21 cellular contexts compared by ENCODE assay signal in genomic region chr11:2250041-2250440, GRCh38. TPM values are rescaled to one million over a fixed set of nuclear protein-coding genes. Genes with fewer than 3 reads are reported as not detected.
DNase-seq lines count a peak whose midpoint lies in the region; ATAC-seq, FAIRE-seq and TF ChIP-seq lines count a peak whose summit lies in the region.
"Had no signal": no experiment of that assay in that cellular context is flagged by ENCODE, and none has a peak within 500 bp of the region (broad histone marks: within the 10 kb centered on the region; RNA-seq: fewer than 3 reads in every experiment).

No MANE protein-coding gene starts in this region.

- H3K27me3 Mint-ChIP-seq in activated naive CD8-positive, alpha-beta T cell treated with anti-CD3 and anti-CD28 coated beads, Interleukin-2, amount 10 ng/mL, durations not matched to agents 7 days and 5 days, result peaks cover 18% of the 10 kb centered on the region
- peaks cover 3% of the 10 kb centered on the region for H3K27me3 Mint-ChIP-seq in activated naive CD8-positive, alpha-beta T cell treated with anti-CD3 and anti-CD28 coated beads for 36 hours
- H3K27me3 Mint-ChIP-seq: CD4-positive, alpha-beta memory T cell had no signal

- TF ChIP-seq POLR2A in spleen (IDR thresholded peaks at IDR 0.05), result no peak
- TF ChIP-seq POLR2A in gastroesophageal sphincter (IDR thresholded peaks at IDR 0.05), result no peak

- intact Hi-C loops in kidney (cut with DNase I), result no loop called here
- intact Hi-C loops in spleen (cut with DNase I; ENCODE audit: low total_unique reads), result no loop called here

- no peak for TF ChIP-seq EP300 in gastroesophageal sphincter (IDR thresholded peaks at IDR 0.05)

- no peak for ATAC-seq in activated naive CD8-positive, alpha-beta T cell treated with anti-CD3 and anti-CD28 coated beads, Interleukin-2, amount 10 ng/mL, durations not matched to agents 7 days and 5 days (ENCODE audit: low read depth)
- ATAC-seq in GM21723 (IDR thresholded peaks at IDR 0.05; ENCODE audit: unreplicated experiment) (no peak), HG02610 (IDR thresholded peaks at IDR 0.05; ENCODE audit: unreplicated experiment) (no peak), gastroesophageal sphincter (no peak)

- no peaks in the 10 kb centered on the region for H3K27me3 ChIP-seq in spleen (replicated peaks in 1 of 7)
- H3K27me3 ChIP-seq in gastroesophageal sphincter, result peaks cover 27% of the 10 kb centered on the region

- H3K9ac ChIP-seq in kidney (ENCODE audit: low read length in 2 of 2), result no peak overlapping the region

- no peak for TF ChIP-seq CTCF in kidney (IDR thresholded peaks at IDR 0.05; ENCODE audit: borderline replicate concordance, extremely low read depth, insufficient read depth)
- no peak for TF ChIP-seq CTCF in spleen (IDR thresholded peaks at IDR 0.05 in 8 of 11, conservative IDR thresholded peaks at IDR 0.05 in 3 of 11)
- no peak for TF ChIP-seq CTCF in gastroesophageal sphincter (IDR thresholded peaks at IDR 0.05)

- peak; percentile 9 for DNase-seq in activated naive CD8-positive, alpha-beta T cell treated with anti-CD3 and anti-CD28 coated beads, Interleukin-2, amount 10 ng/mL, durations not matched to agents 7 days and 5 days
- no peak for DNase-seq in activated naive CD8-positive, alpha-beta T cell treated with anti-CD3 and anti-CD28 coated beads for 36 hours
- DNase-seq in kidney (peak; percentile 53), spleen (peak; percentile 38)
- DNase-seq: ACHN; CD4-positive, alpha-beta memory T cell; DMS153; DMS79 treated with DMSO at 0.1 percent for 48 hours; EL; HCEC 1CT; HFFc6 had no signal

- H3K4me1 Mint-ChIP-seq in activated naive CD8-positive, alpha-beta T cell treated with anti-CD3 and anti-CD28 coated beads, Interleukin-2, amount 10 ng/mL, durations not matched to agents 7 days and 5 days, result no peaks in the 10 kb centered on the region
- no peaks in the 10 kb centered on the region for H3K4me1 Mint-ChIP-seq in activated naive CD8-positive, alpha-beta T cell treated with anti-CD3 and anti-CD28 coated beads for 36 hours
- H3K4me1 Mint-ChIP-seq: CD4-positive, alpha-beta memory T cell had no signal

- H3K27ac ChIP-seq in kidney (ENCODE audit: low read depth in 2 of 2, low read length in 2 of 2) (no peak overlapping the region), spleen (no peak overlapping the region), gastroesophageal sphincter (no peak overlapping the region)
- H3K27ac ChIP-seq: C4-2B, HL-60 had no signal

- H3K4me3 ChIP-seq in kidney (ENCODE audit: low read length in 2 of 2) (no peak overlapping the region), spleen (no peak overlapping the region), gastroesophageal sphincter (no peak overlapping the region)

- 71 to 91% (median 81%) methylated on average over 8 to 9 of the region's 9 CpGs for WGBS in spleen, 5 donors
- WGBS in gastroesophageal sphincter (ENCODE audit: low coverage in 1 of 2), 2 donors, result 90% methylated on average over 2 of the region's 9 CpGs; no CpG with 5 or more reads in 1 of the 2 donors

- H3K9me3 Mint-ChIP-seq in activated naive CD8-positive, alpha-beta T cell treated with anti-CD3 and anti-CD28 coated beads, Interleukin-2, amount 10 ng/mL, durations not matched to agents 7 days and 5 days, result no peaks in the 10 kb centered on the region
- no peaks in the 10 kb centered on the region for H3K9me3 Mint-ChIP-seq in activated naive CD8-positive, alpha-beta T cell treated with anti-CD3 and anti-CD28 coated beads for 36 hours

- H3K9me3 ChIP-seq in kidney (ENCODE audit: control insufficient read depth in 1 of 2, low read length in 2 of 2) (no peaks in the 10 kb centered on the region), spleen (peaks cover 0 to 12% (median 2%) of the 10 kb centered on the region in 8 donors), gastroesophageal sphincter (no peaks in the 10 kb centered on the region)

- H3K36me3 Mint-ChIP-seq in activated naive CD8-positive, alpha-beta T cell treated with anti-CD3 and anti-CD28 coated beads, Interleukin-2, amount 10 ng/mL, durations not matched to agents 7 days and 5 days, result no peaks in the 10 kb centered on the region
- H3K36me3 Mint-ChIP-seq in activated naive CD8-positive, alpha-beta T cell treated with anti-CD3 and anti-CD28 coated beads for 36 hours, result no peaks in the 10 kb centered on the region
- H3K36me3 Mint-ChIP-seq: CD4-positive, alpha-beta memory T cell had no signal

- no peak for FAIRE-seq in kidney (lab: Jason Lieb, UNC)
- FAIRE-seq: D721Med, G401.6, GM12891 had no signal

- H3K4me1 ChIP-seq in kidney (ENCODE audit: control insufficient read depth in 1 of 2, insufficient read depth in 1 of 2, low read depth in 1 of 2, low read length in 2 of 2), result no peaks in the 10 kb centered on the region
- no peaks in the 10 kb centered on the region for H3K4me1 ChIP-seq in spleen
- H3K4me1 ChIP-seq in gastroesophageal sphincter, result no peaks in the 10 kb centered on the region

- no peak overlapping the region for H3K27ac Mint-ChIP-seq in activated naive CD8-positive, alpha-beta T cell treated with anti-CD3 and anti-CD28 coated beads, Interleukin-2, amount 10 ng/mL, durations not matched to agents 7 days and 5 days
- no peak overlapping the region for H3K27ac Mint-ChIP-seq in activated naive CD8-positive, alpha-beta T cell treated with anti-CD3 and anti-CD28 coated beads for 36 hours
- H3K27ac Mint-ChIP-seq: HFFc6 had no signal

- POLR2A ChIA-PET in activated naive CD8-positive, alpha-beta T cell treated with anti-CD3 and anti-CD28 coated beads, Interleukin-2, amount 10 ng/mL, durations not matched to agents 7 days and 5 days (lab: Charles Lee), result no interaction called here

- H3K36me3 ChIP-seq in kidney (ENCODE audit: control insufficient read depth in 1 of 2, insufficient read depth in 2 of 2, low read length in 2 of 2), result no peaks in the 10 kb centered on the region
- H3K36me3 ChIP-seq in spleen, result no peaks in the 10 kb centered on the region
- H3K36me3 ChIP-seq in gastroesophageal sphincter, result no peaks in the 10 kb centered on the region

- no peak overlapping the region for H3K4me3 Mint-ChIP-seq in activated naive CD8-positive, alpha-beta T cell treated with anti-CD3 and anti-CD28 coated beads, Interleukin-2, amount 10 ng/mL, durations not matched to agents 7 days and 5 days
- no peak overlapping the region for H3K4me3 Mint-ChIP-seq in activated naive CD8-positive, alpha-beta T cell treated with anti-CD3 and anti-CD28 coated beads for 36 hours
- H3K4me3 Mint-ChIP-seq: HFFc6 had no signal

RNA-seq across cellular contexts. Expression of gene ASCL2, which starts 20.3 kb away (rescaled TPM):
- under 1 TPM; 0.62 to 0.80 TPM for total RNA-seq in activated naive CD8-positive, alpha-beta T cell treated with anti-CD3 and anti-CD28 coated beads, Interleukin-2, amount 10 ng/mL, durations not matched to agents 7 days and 5 days
- 1 to 10 TPM; 2.5 to 2.9 TPM for total RNA-seq in activated naive CD8-positive, alpha-beta T cell treated with anti-CD3 and anti-CD28 coated beads for 36 hours
- total RNA-seq in kidney (5.0 TPM), spleen (1 to 10 TPM; 1.9 to 3.0 (median 2.3) TPM), gastroesophageal sphincter (under 1 TPM in 1 of 4 donors, not detected in 3; 0.27 TPM)
- polyA plus RNA-seq in kidney (ENCODE audit: insufficient read depth, low read depth, low replicate concordance) (1.2 TPM), spleen (1 to 10 TPM in 1 of 3 donors, under 1 TPM in 2; 0.68 to 1.3 (median 0.93) TPM)
- total RNA-seq: A172, H4, HFFc6 had no signal

RNA-seq across cellular contexts. Expression of gene C11orf21, which starts 51.7 kb away (rescaled TPM):
- total RNA-seq in activated naive CD8-positive, alpha-beta T cell treated with anti-CD3 and anti-CD28 coated beads, Interleukin-2, amount 10 ng/mL, durations not matched to agents 7 days and 5 days, result 10 to 100 TPM; 51.0 to 55.3 TPM
- total RNA-seq in activated naive CD8-positive, alpha-beta T cell treated with anti-CD3 and anti-CD28 coated beads for 36 hours, result 1 to 10 TPM; 2.5 to 2.6 TPM
- 4.9 TPM for total RNA-seq in kidney
- polyA plus RNA-seq in kidney (ENCODE audit: insufficient read depth, low read depth, low replicate concordance), result 0.17 TPM
- 10 to 100 TPM; 10.6 to 24.9 (median 18.1) TPM for total RNA-seq in spleen
- 10 to 100 TPM in 1 of 3 donors, 1 to 10 TPM in 2; 8.6 to 12.1 (median 8.9) TPM for polyA plus RNA-seq in spleen
- total RNA-seq in gastroesophageal sphincter, result under 1 TPM; 0.15 to 0.78 (median 0.42) TPM
- total RNA-seq: HFFc6 had no signal

RNA-seq across cellular contexts. Expression of gene TSPAN32, which starts 51.8 kb away (rescaled TPM):
- 10 to 100 TPM; 49.5 to 52.3 TPM for total RNA-seq in activated naive CD8-positive, alpha-beta T cell treated with anti-CD3 and anti-CD28 coated beads, Interleukin-2, amount 10 ng/mL, durations not matched to agents 7 days and 5 days
- 1 to 10 TPM; 5.4 to 5.5 TPM for total RNA-seq in activated naive CD8-positive, alpha-beta T cell treated with anti-CD3 and anti-CD28 coated beads for 36 hours
- total RNA-seq in kidney, result 6.1 TPM
- 0.75 TPM for polyA plus RNA-seq in kidney (ENCODE audit: insufficient read depth, low read depth, low replicate concordance)
- total RNA-seq in spleen, result 10 to 100 TPM; 10.6 to 21.0 (median 17.6) TPM
- polyA plus RNA-seq in spleen, result 10 to 100 TPM; 11.2 to 21.8 (median 14.1) TPM
- 1 to 10 TPM in 2 of 4 donors, under 1 TPM in 1, not detected in 1; 0.62 to 3.6 (median 3.6) TPM for total RNA-seq in gastroesophageal sphincter
- total RNA-seq: HFFc6 had no signal
